ENCODE assay signal across 1 cellular context in the genomic region with DNA sequence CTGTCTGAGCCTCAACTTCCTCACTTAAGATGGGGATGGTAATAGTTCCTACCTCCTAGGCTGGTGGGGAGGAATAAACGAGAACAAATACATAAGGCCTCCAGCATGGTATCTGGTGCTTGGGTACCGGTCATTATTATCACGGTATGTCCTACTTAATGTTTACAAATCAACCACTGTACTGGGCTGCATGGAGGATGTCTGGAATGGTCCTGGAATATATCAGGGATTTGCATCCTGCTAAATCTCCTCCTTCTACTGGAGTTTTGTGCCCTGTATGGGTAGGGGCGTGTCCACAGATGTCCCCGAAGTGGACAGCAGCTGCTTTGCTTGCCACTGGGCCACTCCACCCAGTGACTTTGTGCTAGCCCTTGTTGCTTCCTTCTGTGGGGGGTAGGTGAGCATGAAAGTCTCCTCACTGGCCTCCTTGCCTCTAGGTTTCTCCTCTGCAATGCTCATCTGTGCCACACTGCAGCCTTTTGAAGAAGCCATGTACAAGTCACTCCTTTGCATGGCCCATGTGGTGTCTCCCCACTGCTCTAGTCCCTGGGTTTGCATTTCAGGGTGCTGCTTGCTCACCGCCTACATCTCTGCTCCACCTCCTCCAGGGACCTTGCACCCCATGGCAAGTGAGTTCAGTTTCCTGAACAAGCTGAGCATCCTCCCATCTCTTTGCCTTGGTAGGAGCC.
TF ChIP-seq lines count a peak whose summit lies in the region.

No MANE protein-coding gene starts in this region.

TF ChIP-seq in A549, 52 proteins besides CTCF, POLR2A, EP300 and RAD21 (continued from another document):
- TF ChIP-seq NFE2L2 (conservative IDR thresholded peaks at IDR 0.05; ENCODE audit: low read length) (no peak), ESRRA (IDR thresholded peaks at IDR 0.05; ENCODE audit: borderline replicate concordance, low read length) (no peak)
